In genomic region chr3:15800327-15800726, GRCh38 we compare ENCODE assay signal across 16 cellular contexts. TPM values are rescaled to one million over a fixed set of nuclear protein-coding genes. Genes with fewer than 3 reads are reported as not detected.
A peak's percentile ranks its signal among the peaks of the same experiment; 100 is the strongest.
DNase-seq lines count a peak whose midpoint lies in the region; ATAC-seq and TF ChIP-seq lines count a peak whose summit lies in the region.
"Had no signal": no experiment of that assay in that cellular context is flagged by ENCODE, and none has a peak within 500 bp of the region (broad histone marks: within the 10 kb centered on the region; RNA-seq: fewer than 3 reads in every experiment).

No MANE protein-coding gene starts in this region.

- H3K4me1 ChIP-seq in SK-N-SH (ENCODE audit: control insufficient read depth in 1 of 2, insufficient read depth in 2 of 2, low read depth in 1 of 2, low read length in 1 of 2): peaks cover 21 to 33% of the 10 kb centered on the region in 2 experiments; a peak in 3 of 4 replicates
- H3K4me1 ChIP-seq in gastrocnemius medialis: peaks cover 26 to 33% of the 10 kb centered on the region in 2 donors
- H3K4me1 ChIP-seq in mucosa of descending colon (ENCODE audit: low read depth): peaks cover 19% of the 10 kb centered on the region
- H3K4me1 ChIP-seq in Caco-2: peaks cover 9% of the 10 kb centered on the region

- no peak for TF ChIP-seq POLR2A in gastrocnemius medialis (IDR thresholded peaks at IDR 0.05)

- POLR2A ChIA-PET in SK-N-SH (lab: Yijun Ruan, JAX) (no interaction called here), Caco-2 (lab: Charles Lee) (no interaction called here)

- H2AFZ ChIP-seq in SK-N-SH (ENCODE audit: low read depth): no peak overlapping the region

- H3K4me2 ChIP-seq in SK-N-SH: peak overlapping the region; percentile 24; the same call in 1 of the 2 replicates

- H3K27me3 Mint-ChIP-seq in Caco-2 (ENCODE audit: insufficient read depth, unreplicated experiment): no peaks in the 10 kb centered on the region

- peaks cover 16% of the 10 kb centered on the region for H3K4me1 Mint-ChIP-seq in Caco-2 (ENCODE audit: low read depth, unreplicated experiment)

- H3K9me3 ChIP-seq in SK-N-SH (no peaks in the 10 kb centered on the region), gastrocnemius medialis (no peaks in the 10 kb centered on the region), mucosa of descending colon (no peaks in the 10 kb centered on the region), Caco-2 (no peaks in the 10 kb centered on the region)

- CTCF ChIA-PET in SK-N-SH (lab: Yijun Ruan, JAX) (interaction anchor here (1.0 kb wide), 1 partner anchor 248 kb away, joined by 3 read pairs; no protein-coding TSS in a partner anchor), Caco-2 (lab: Charles Lee) (no interaction called here)

- H3F3A ChIP-seq in SK-N-SH (replicated peaks; ENCODE audit: insufficient read depth): peaks cover 39% of the 10 kb centered on the region

- no peak for ATAC-seq in SK-N-SH treated with all-trans-retinoic acid at 6 μM for 48 hours
- no peak for ATAC-seq in gastrocnemius medialis
- ATAC-seq in mucosa of descending colon: no peak
- ATAC-seq: HCT116 had no signal

- TF ChIP-seq CTCF in SK-N-SH (IDR thresholded peaks at IDR 0.05) (no peak), coronary artery (IDR thresholded peaks at IDR 0.05) (no peak), gastrocnemius medialis (IDR thresholded peaks at IDR 0.05 in 4 of 5, conservative IDR thresholded peaks at IDR 0.05 in 1 of 5) (no peak), mucosa of descending colon (IDR thresholded peaks at IDR 0.05) (no peak), Caco-2 (IDR thresholded peaks at IDR 0.05; ENCODE audit: insufficient read depth in 1 of 2, low read depth in 1 of 2, low read length in 1 of 2, severe bottlenecking in 1 of 2, unreplicated experiment in 1 of 2) (no peak)

- no peak overlapping the region for H3K4me3 Mint-ChIP-seq in Caco-2 (ENCODE audit: unreplicated experiment)

- TF ChIP-seq RAD21 in SK-N-SH (IDR thresholded peaks at IDR 0.05; ENCODE audit: low read length): no peak

- H3K4me3 ChIP-seq in SK-N-SH (ENCODE audit: low read depth in 2 of 2, low read length in 1 of 2) (no peak overlapping the region; a peak in 1 of 4 replicates), coronary artery (no peak overlapping the region), gastrocnemius medialis (no peak overlapping the region), mucosa of descending colon (no peak overlapping the region), Caco-2 (ENCODE audit: low read depth, low read length) (no peak overlapping the region)

- 0 out of 2 replicates have a peak overlapping the region, but pooled peaks have one; percentile 1 for H3K9ac ChIP-seq in SK-N-SH

- DNase-seq in SK-N-SH (no peak), NCI-H82 (lab: John Stamatoyannopoulos, UW) (peak; percentile 72), coronary artery (ENCODE audit: low spot score) (no peak), gastrocnemius medialis (no peak), mucosa of descending colon (no peak), Caco-2 (no peak), cerebellar cortex (ENCODE audit: low spot score) (no peak)
- DNase-seq: 8988T; aorta; DMS153; effector CD8-positive, alpha-beta T cell; hippocampal formation; NK-92 treated with Interleukin-12 subunit alpha and Interleukin-12 subunit beta, amount 100 ng/mL, for 24 hours; stimulated activated CD4-positive, alpha-beta T cell treated with anti-CD3 and anti-CD28 coated beads, Interleukin-4, amount 100 ng/mL, for 4 hours had no signal

- H3K36me3 Mint-ChIP-seq in Caco-2 (ENCODE audit: insufficient read depth, unreplicated experiment): no peaks in the 10 kb centered on the region

- no TSS peak for BruUV-seq in Caco-2 (replicated peaks; lab: Mats Ljungman, UMichigan)

- TF ChIP-seq EP300 in SK-N-SH (IDR thresholded peaks at IDR 0.05; ENCODE audit: borderline replicate concordance in 1 of 2, low read depth in 1 of 2, low read length in 1 of 2): no peak

- H3K27ac Mint-ChIP-seq in Caco-2 (ENCODE audit: unreplicated experiment): no peak overlapping the region

- peaks cover 0 to 7% of the 10 kb centered on the region in 2 experiments for H3K36me3 ChIP-seq in SK-N-SH (replicated peaks in 1 of 2; ENCODE audit: control insufficient read depth in 1 of 2, insufficient read depth in 2 of 2, low read length in 1 of 2)
- no peaks in the 10 kb centered on the region for H3K36me3 ChIP-seq in gastrocnemius medialis
- no peaks in the 10 kb centered on the region for H3K36me3 ChIP-seq in mucosa of descending colon (ENCODE audit: low read depth)
- no peaks in the 10 kb centered on the region for H3K36me3 ChIP-seq in Caco-2 (ENCODE audit: control insufficient read depth, insufficient read depth, low read length)

- in situ Hi-C loops in gastrocnemius medialis (cut with MboI; ENCODE audit: low sequenced_read_pairs in 4 of 4): loop anchor here in 2 of 4 donors (25.0 kb wide), 2 partner anchors 387 to 437 kb away; no protein-coding TSS in a partner anchor

- peaks cover 92% of the 10 kb centered on the region for H3K79me2 ChIP-seq in SK-N-SH (ENCODE audit: insufficient read depth)

- peak overlapping the region; percentile 83 to 100 for H3K27ac ChIP-seq in SK-N-SH (ENCODE audit: low read depth in 2 of 2, low read length in 1 of 2)
- H3K27ac ChIP-seq in coronary artery: peak overlapping the region; percentile 30 to 33
- peak overlapping the region; percentile 24 to 93 (median 74) for H3K27ac ChIP-seq in gastrocnemius medialis

- intact Hi-C loops in gastrocnemius medialis (cut with DNase I; ENCODE audit: low total_unique reads): no loop called here
- intact Hi-C loops in mucosa of descending colon (cut with DNase I, micrococcal nuclease): no loop called here
- intact Hi-C loops in Caco-2 (cut with micrococcal nuclease; ENCODE audit: unreplicated experiment): no loop called here

- H3K9me2 ChIP-seq in SK-N-SH: no peaks in the 10 kb centered on the region

- no peaks in the 10 kb centered on the region; the same call in 1 of the 2 replicates for H4K20me1 ChIP-seq in SK-N-SH (ENCODE audit: insufficient read depth)

- H3K27me3 ChIP-seq in SK-N-SH (ENCODE audit: insufficient read depth) (no peaks in the 10 kb centered on the region), gastrocnemius medialis (no peaks in the 10 kb centered on the region), Caco-2 (replicated peaks; ENCODE audit: control insufficient read depth, insufficient read depth, low read length) (no peaks in the 10 kb centered on the region)

- H3K9me3 Mint-ChIP-seq in Caco-2 (ENCODE audit: unreplicated experiment): no peaks in the 10 kb centered on the region

TF ChIP-seq in SK-N-SH, 30 proteins besides CTCF, POLR2A, EP300 and RAD21 (continues in another document):
- TF ChIP-seq, protein P1, sequence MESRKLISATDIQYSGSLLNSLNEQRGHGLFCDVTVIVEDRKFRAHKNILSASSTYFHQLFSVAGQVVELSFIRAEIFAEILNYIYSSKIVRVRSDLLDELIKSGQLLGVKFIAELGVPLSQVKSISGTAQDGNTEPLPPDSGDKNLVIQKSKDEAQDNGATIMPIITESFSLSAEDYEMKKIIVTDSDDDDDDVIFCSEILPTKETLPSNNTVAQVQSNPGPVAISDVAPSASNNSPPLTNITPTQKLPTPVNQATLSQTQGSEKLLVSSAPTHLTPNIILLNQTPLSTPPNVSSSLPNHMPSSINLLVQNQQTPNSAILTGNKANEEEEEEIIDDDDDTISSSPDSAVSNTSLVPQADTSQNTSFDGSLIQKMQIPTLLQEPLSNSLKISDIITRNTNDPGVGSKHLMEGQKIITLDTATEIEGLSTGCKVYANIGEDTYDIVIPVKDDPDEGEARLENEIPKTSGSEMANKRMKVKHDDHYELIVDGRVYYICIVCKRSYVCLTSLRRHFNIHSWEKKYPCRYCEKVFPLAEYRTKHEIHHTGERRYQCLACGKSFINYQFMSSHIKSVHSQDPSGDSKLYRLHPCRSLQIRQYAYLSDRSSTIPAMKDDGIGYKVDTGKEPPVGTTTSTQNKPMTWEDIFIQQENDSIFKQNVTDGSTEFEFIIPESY (IDR thresholded peaks at IDR 0.05; ENCODE audit: borderline replicate concordance, low read depth): no peak
- TF ChIP-seq FOXM1 (IDR thresholded peaks at IDR 0.05; ENCODE audit: low read depth): no peak
- no peak for TF ChIP-seq EZH2phosphoT487 (IDR thresholded peaks at IDR 0.05; ENCODE audit: borderline replicate concordance, low read depth)
- TF ChIP-seq SMC3 (IDR thresholded peaks at IDR 0.05; ENCODE audit: low read depth, low read length): no peak
- TF ChIP-seq RXRA (IDR thresholded peaks at IDR 0.05; ENCODE audit: borderline replicate concordance, low read depth): no peak
- TF ChIP-seq GABPA (IDR thresholded peaks at IDR 0.05; ENCODE audit: low read depth): no peak
- no peak for TF ChIP-seq CHD2 (IDR thresholded peaks at IDR 0.05; ENCODE audit: low read length, partially characterized antibody)

TF ChIP-seq in SK-N-SH treated with all-trans-retinoic acid at 6 μM for 48 hours, 23 proteins besides CTCF, POLR2A, EP300 and RAD21 (continues in another document):
- TF ChIP-seq, protein P2, sequence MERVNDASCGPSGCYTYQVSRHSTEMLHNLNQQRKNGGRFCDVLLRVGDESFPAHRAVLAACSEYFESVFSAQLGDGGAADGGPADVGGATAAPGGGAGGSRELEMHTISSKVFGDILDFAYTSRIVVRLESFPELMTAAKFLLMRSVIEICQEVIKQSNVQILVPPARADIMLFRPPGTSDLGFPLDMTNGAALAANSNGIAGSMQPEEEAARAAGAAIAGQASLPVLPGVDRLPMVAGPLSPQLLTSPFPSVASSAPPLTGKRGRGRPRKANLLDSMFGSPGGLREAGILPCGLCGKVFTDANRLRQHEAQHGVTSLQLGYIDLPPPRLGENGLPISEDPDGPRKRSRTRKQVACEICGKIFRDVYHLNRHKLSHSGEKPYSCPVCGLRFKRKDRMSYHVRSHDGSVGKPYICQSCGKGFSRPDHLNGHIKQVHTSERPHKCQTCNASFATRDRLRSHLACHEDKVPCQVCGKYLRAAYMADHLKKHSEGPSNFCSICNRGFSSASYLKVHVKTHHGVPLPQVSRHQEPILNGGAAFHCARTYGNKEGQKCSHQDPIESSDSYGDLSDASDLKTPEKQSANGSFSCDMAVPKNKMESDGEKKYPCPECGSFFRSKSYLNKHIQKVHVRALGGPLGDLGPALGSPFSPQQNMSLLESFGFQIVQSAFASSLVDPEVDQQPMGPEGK (CRISPR knock-in tag; IDR thresholded peaks at IDR 0.05; ENCODE audit: borderline replicate concordance): no peak
- TF ChIP-seq ZFP3 (CRISPR knock-in tag; IDR thresholded peaks at IDR 0.05) (no peak), SNAI2 (CRISPR knock-in tag; IDR thresholded peaks at IDR 0.05) (no peak), TOX (CRISPR knock-in tag; IDR thresholded peaks at IDR 0.05; ENCODE audit: borderline replicate concordance) (no peak), ARNTL (CRISPR knock-in tag; IDR thresholded peaks at IDR 0.05; ENCODE audit: borderline replicate concordance, low read depth) (no peak), TCF4 (CRISPR knock-in tag; IDR thresholded peaks at IDR 0.05; ENCODE audit: borderline replicate concordance) (no peak), ZFP30 (CRISPR knock-in tag; IDR thresholded peaks at IDR 0.05) (no peak), ISL1 (CRISPR knock-in tag; IDR thresholded peaks at IDR 0.05) (no peak)

RNA-seq across cellular contexts. Expression of gene ANKRD28, which starts 2.5 kb away (rescaled TPM):
- polyA plus RNA-seq in SK-N-SH (2012; rRNA removed): 74.8 and 102 TPM in 2 replicates
- 63.3 and 73.0 TPM in 2 replicates for polyA plus RNA-seq in SK-N-SH (2012; cell fraction: cytosol; rRNA removed)
- polyA plus RNA-seq in SK-N-SH (2012; cell fraction: nucleus; rRNA removed): 95.3 and 194 TPM in 2 replicates
- total RNA-seq in gastrocnemius medialis (100 to 1,000 TPM in 2 of 4 donors, 10 to 100 TPM in 2; 97.1 to 121 (median 105) TPM), mucosa of descending colon (10 to 100 TPM; 50.5 to 57.3 (median 55.3) TPM), Caco-2 (2022) (30.7 and 37.2 TPM in 2 replicates)

Comparison
In these comparisons a context has a peak if more than half of its experiments do, and no peak if none do; other contexts are left out.
1. H3K27ac ChIP-seq: peak in every context shown above with its lines; median percentile 92 in SK-N-SH; 74 in gastrocnemius medialis; 32 in coronary artery.